Comparison of ENCODE assay signal across 8 cellular contexts in genomic region chr10:30433286-30433778, GRCh38. TPM values are rescaled to one million over a fixed set of nuclear protein-coding genes. Genes with fewer than 3 reads are reported as not detected.
A peak's percentile ranks its signal among the peaks of the same experiment; 100 is the strongest.
DNase-seq lines count a peak whose midpoint lies in the region; ATAC-seq and TF ChIP-seq lines count a peak whose summit lies in the region.

No MANE protein-coding gene starts in this region.

- H3K4me1 ChIP-seq in ascending aorta: peaks cover 0 to 5% of the 10 kb centered on the region in 2 donors
- peaks cover 28% of the 10 kb centered on the region for H3K4me1 ChIP-seq in hepatocyte (ENCODE audit: insufficient read depth)

- H3K36me3 ChIP-seq in ascending aorta: peaks cover 3 to 15% of the 10 kb centered on the region in 2 donors
- no peaks in the 10 kb centered on the region for H3K36me3 ChIP-seq in hepatocyte (replicated peaks; ENCODE audit: insufficient read depth, low read depth)

- peaks cover 26% of the 10 kb centered on the region for H3K79me2 ChIP-seq in hepatocyte

- H3K27ac ChIP-seq in ascending aorta (peak overlapping the region; percentile 98 to 99), hepatocyte (peak overlapping the region; percentile 98)

- DNase-seq in NOMO-1 treated with DMSO at 0.1 percent for 48 hours (lab: John Stamatoyannopoulos, UW; ENCODE audit: unreplicated experiment): peak; percentile 55
- DNase-seq in NOMO-1 treated with dmso at 0.1 percent for 144 hours (lab: John Stamatoyannopoulos, UW; ENCODE audit: unreplicated experiment): no peak
- DNase-seq in RPMI7951 (ENCODE audit: low read depth): peak; percentile 75
- peak; percentile 28 to 93 for DNase-seq in ascending aorta (ENCODE audit: low spot score in 2 of 2)
- peak; percentile 90 for DNase-seq in hepatocyte (ENCODE audit: low spot score)
- peak; percentile 89 for DNase-seq in sciatic nerve (ENCODE audit: low spot score)
- no peak for DNase-seq in NCI-H1436 treated with DMSO at 0.1 percent for 48 hours (lab: John Stamatoyannopoulos, UW)

- H2AFZ ChIP-seq in hepatocyte: peak overlapping the region; percentile 52

- peak overlapping the region; percentile 84 for H3K4me2 ChIP-seq in hepatocyte

- H3K9me3 ChIP-seq in ascending aorta: no peaks in the 10 kb centered on the region
- no peaks in the 10 kb centered on the region for H3K9me3 ChIP-seq in hepatocyte (ENCODE audit: low read depth)

- intact Hi-C loops in ascending aorta (cut with DNase I) (loop anchor here (2.0 kb wide), 1 partner anchor 15 kb away; no protein-coding TSS in a partner anchor), sciatic nerve (cut with DNase I) (no loop called here)

- peaks cover 10% of the 10 kb centered on the region for H4K20me1 ChIP-seq in hepatocyte (ENCODE audit: insufficient read depth, poor library complexity, severe bottlenecking)

- ATAC-seq in HG02973 (IDR thresholded peaks at IDR 0.05; ENCODE audit: unreplicated experiment) (peak; percentile 19), sciatic nerve (peak; percentile 63)

- under 1% methylated on average over 38 of the region's 38 CpGs for WGBS in hepatocyte (ENCODE audit: low lambda C conversion rate, missing lambda C conversion rate)

- TF ChIP-seq CTCF in ascending aorta (IDR thresholded peaks at IDR 0.05) (no peak), hepatocyte (IDR thresholded peaks at IDR 0.05; ENCODE audit: poor library complexity) (no peak)

- H3K9me2 ChIP-seq in hepatocyte (replicated peaks; ENCODE audit: insufficient read depth): no peaks in the 10 kb centered on the region

- H3K4me3 ChIP-seq in ascending aorta (peak overlapping the region; percentile 90 to 94), hepatocyte (peak overlapping the region; percentile 81)

- H3K27me3 ChIP-seq in ascending aorta: no peaks in the 10 kb centered on the region
- no peaks in the 10 kb centered on the region for H3K27me3 ChIP-seq in hepatocyte

RNA-seq across cellular contexts. Expression of gene MAP3K8, which starts 0.7 kb away (rescaled TPM):
- total RNA-seq in RPMI7951 (2014; rRNA removed; shearing (Covaris generic)): 3.9 and 5.4 TPM in 2 replicates
- total RNA-seq in ascending aorta (15.8 TPM), hepatocyte (15.5 and 23.0 TPM in 2 replicates), sciatic nerve (85.2 TPM)
- 37.9 and 40.0 TPM in 2 replicates for polyA plus RNA-seq in hepatocyte

Comparison
In these comparisons a context has a peak if more than half of its experiments do, and no peak if none do; other contexts are left out.
1. DNase-seq: peak in NOMO-1 treated with DMSO at 0.1 percent for 48 hours (single experiment), RPMI7951 (single experiment), ascending aorta (2 of 2), hepatocyte (single experiment) and sciatic nerve (single experiment); none in NOMO-1 treated with dmso at 0.1 percent for 144 hours (single experiment) and NCI-H1436 treated with DMSO at 0.1 percent for 48 hours (single experiment).